34 cellular contexts compared by ENCODE assay signal in genomic region chr1:234502785-234503184, GRCh38. TPM values are rescaled to one million over a fixed set of nuclear protein-coding genes. Genes with fewer than 3 reads are reported as not detected.
A peak's percentile ranks its signal among the peaks of the same experiment; 100 is the strongest.
DNase-seq lines count a peak whose midpoint lies in the region; ATAC-seq, FAIRE-seq and TF ChIP-seq lines count a peak whose summit lies in the region.
"Had no signal": no experiment of that assay in that cellular context is flagged by ENCODE, and none has a peak within 500 bp of the region (broad histone marks: within the 10 kb centered on the region; RNA-seq: fewer than 3 reads in every experiment).

No MANE protein-coding gene starts in this region.

- H3K9ac ChIP-seq in liver (ENCODE audit: low read depth in 1 of 2, low read length in 2 of 2), result peak overlapping the region in 1 of 2 donors; percentile 48

- H3K4me3 Mint-ChIP-seq in T-helper 17 cell, result no peak overlapping the region
- H3K4me3 Mint-ChIP-seq: activated CD4-positive, alpha-beta T cell treated with anti-CD3 and anti-CD28 coated beads, Interleukin-2, amount 10 ng/mL, durations not matched to agents 24 days and 14 days; activated T-cell treated with anti-CD3 and anti-CD28 coated beads, Interleukin-2, amount 50 U/mL, for 4 hours; immature natural killer cell; naive thymus-derived CD4-positive, alpha-beta T cell; stimulated activated memory B cell treated with anti-CD40 and anti-IgM and Interleukin-4, amounts not matched to agents 10 μg/mL and 1 μg/mL and 100 μg/mL, for 72 hours had no signal

- H3K27me3 ChIP-seq in liver (ENCODE audit: control insufficient read depth in 4 of 4, insufficient read depth in 4 of 4, low read length in 3 of 4), result no peaks in the 10 kb centered on the region
- H3K27me3 ChIP-seq in small intestine (ENCODE audit: control insufficient read depth in 2 of 2, insufficient read depth in 2 of 2, low read length in 2 of 2), result no peaks in the 10 kb centered on the region
- H3K27me3 ChIP-seq: colonic mucosa, suprapubic skin had no signal

- peaks cover 14% of the 10 kb centered on the region for H3K4me1 ChIP-seq in HEK293 (ENCODE audit: control insufficient read depth, insufficient read depth, low read length)
- H3K4me1 ChIP-seq in liver (ENCODE audit: control insufficient read depth in 4 of 4, insufficient read depth in 4 of 4, low read length in 3 of 4), result peaks cover 9 to 47% (median 28%) of the 10 kb centered on the region in 4 donors
- H3K4me1 ChIP-seq in small intestine (ENCODE audit: control insufficient read depth in 2 of 2, insufficient read depth in 1 of 2, low read depth in 1 of 2, low read length in 1 of 2), result peaks cover 4 to 6% of the 10 kb centered on the region in 2 donors
- H3K4me1 ChIP-seq: colonic mucosa had no signal

- peaks cover 2% of the 10 kb centered on the region for H3K36me3 Mint-ChIP-seq in T-helper 17 cell (ENCODE audit: low read depth)
- H3K36me3 Mint-ChIP-seq: immature natural killer cell had no signal

- CTCF ChIA-PET in HEK293 (lab: Yijun Ruan, JAX), result interaction anchor here (1.6 kb wide), 1 partner anchor 581 kb away, joined by 6 read pairs; no protein-coding TSS in a partner anchor

- ATAC-seq in T-helper 17 cell, result no peak
- ATAC-seq: activated T-cell treated with anti-CD3 and anti-CD28 coated beads, Interleukin-2, amount 50 U/mL, for 4 hours; HCT116; naive thymus-derived CD4-positive, alpha-beta T cell; stimulated activated memory B cell treated with anti-CD40 and anti-IgM and Interleukin-4, amounts not matched to agents 10 μg/mL and 1 μg/mL and 100 μg/mL, for 72 hours had no signal

- in situ Hi-C loops in G401 (cut with HindIII; ENCODE audit: low sequenced_read_pairs), result loop anchor here (10.0 kb wide), 1 partner anchor 572 kb away; no protein-coding TSS in a partner anchor

- H3K4me3 ChIP-seq in HEK293 (ENCODE audit: low read depth, low read length) (no peak overlapping the region), liver (ENCODE audit: low read depth in 1 of 3, low read length in 3 of 3) (no peak overlapping the region), small intestine (ENCODE audit: low read depth in 1 of 2, low read length in 2 of 2) (no peak overlapping the region)
- H3K4me3 ChIP-seq: colonic mucosa, suprapubic skin had no signal

- H3K36me3 ChIP-seq in HEK293 (ENCODE audit: control insufficient read depth in 2 of 2, insufficient read depth in 1 of 2, low read length in 2 of 2) (no peaks in the 10 kb centered on the region), liver (ENCODE audit: control insufficient read depth in 4 of 4, insufficient read depth in 3 of 4, low read depth in 1 of 4, low read length in 3 of 4) (no peaks in the 10 kb centered on the region), small intestine (ENCODE audit: control insufficient read depth in 2 of 2, insufficient read depth in 2 of 2, low read length in 2 of 2) (no peaks in the 10 kb centered on the region)
- H3K36me3 ChIP-seq: colonic mucosa, suprapubic skin had no signal

- H3K27ac ChIP-seq in HEK293 (ENCODE audit: extremely low read depth, low read depth, low read length) (no peak overlapping the region), liver (ENCODE audit: low read depth in 1 of 2, low read length in 2 of 2) (peak overlapping the region; percentile 81 to 87), small intestine (ENCODE audit: low read depth in 1 of 2, low read length in 1 of 2) (peak overlapping the region; percentile 30 to 84)
- H3K27ac ChIP-seq: C4-2B, colonic mucosa, suprapubic skin had no signal

- TF ChIP-seq RAD21 in liver (IDR thresholded peaks at IDR 0.05), result peak; percentile 34 to 52

- POLR2A ChIA-PET in HEK293 (lab: Yijun Ruan, JAX), result no interaction called here

- H3K27me3 Mint-ChIP-seq in T-helper 17 cell, result peaks cover 9% of the 10 kb centered on the region
- H3K27me3 Mint-ChIP-seq: activated CD4-positive, alpha-beta T cell treated with anti-CD3 and anti-CD28 coated beads, Interleukin-2, amount 10 ng/mL, durations not matched to agents 24 days and 14 days; stimulated activated memory B cell treated with anti-CD40 and anti-IgM and Interleukin-4, amounts not matched to agents 10 μg/mL and 1 μg/mL and 100 μg/mL, for 72 hours had no signal

- H3K4me1 Mint-ChIP-seq in T-helper 17 cell, result peaks cover 5% of the 10 kb centered on the region

- no peak for DNase-seq in T-helper 17 cell
- peak; percentile 85 for DNase-seq in small intestine
- no peak for DNase-seq in NCI-H748 treated with DMSO at 0.1 percent for 48 hours (lab: John Stamatoyannopoulos, UW)
- DNase-seq in kidney glomerular epithelial cell (lab: John Stamatoyannopoulos, UW), result no peak
- no peak for DNase-seq in cerebellar cortex (ENCODE audit: low spot score)
- no peak for DNase-seq in G401 (ENCODE audit: low spot score)
- DNase-seq: activated CD4-positive, alpha-beta T cell treated with anti-CD3 and anti-CD28 coated beads, Interleukin-2, amount 10 ng/mL, durations not matched to agents 24 days and 14 days; activated naive CD4-positive, alpha-beta T cell; activated T-cell treated with anti-CD3 and anti-CD28 coated beads, Interleukin-2, amount 50 U/mL, for 4 hours; Caco-2; colonic mucosa; DMS79 treated with DMSO at 0.1 percent for 48 hours; effector memory CD4-positive, alpha-beta T cell; erythroblast; foreskin fibroblast; hippocampal formation; immature natural killer cell; KG1; naive thymus-derived CD4-positive, alpha-beta T cell; NCI-H1417; NCI-H2081 treated with DMSO at 0.1 percent for 48 hours; NCI-H226; NCI-H69; occipital lobe; stimulated activated CD4-positive, alpha-beta T cell treated with anti-CD3 and anti-CD28 coated beads, Interleukin-12 subunit alpha, Interleukin-12 subunit beta, amount 100 ng/mL, for 4 hours; stimulated activated CD4-positive, alpha-beta T cell treated with anti-CD3 and anti-CD28 coated beads, Interleukin-4, amount 100 ng/mL, for 1 hour had no signal

- peak overlapping the region; percentile 32 for H3K27ac Mint-ChIP-seq in T-helper 17 cell
- H3K27ac Mint-ChIP-seq: immature natural killer cell; stimulated activated memory B cell treated with anti-CD40 and anti-IgM and Interleukin-4, amounts not matched to agents 10 μg/mL and 1 μg/mL and 100 μg/mL, for 72 hours had no signal

- H3K9me3 ChIP-seq in HEK293 (ENCODE audit: control insufficient read depth, insufficient read depth, low read depth, low read length) (no peaks in the 10 kb centered on the region), T-helper 17 cell (ENCODE audit: control insufficient read depth, low read length, poor library complexity, severe bottlenecking) (no peaks in the 10 kb centered on the region), liver (ENCODE audit: control insufficient read depth in 4 of 4, low read length in 3 of 4) (no peaks in the 10 kb centered on the region), small intestine (ENCODE audit: control insufficient read depth, low read depth) (no peaks in the 10 kb centered on the region)
- H3K9me3 ChIP-seq: Caco-2, colonic mucosa, suprapubic skin had no signal

- no peak for FAIRE-seq in small intestine (lab: Jason Lieb, UNC)
- FAIRE-seq: GM18507, urothelium cell line had no signal

- TF ChIP-seq CTCF in HEK293 (tag by site-specific recombination; IDR thresholded peaks at IDR 0.05) (no peak), liver (IDR thresholded peaks at IDR 0.05; ENCODE audit: low read depth, low read length, missing input control) (no peak)

TF ChIP-seq in HEK293, 187 proteins besides CTCF, POLR2A, EP300 and RAD21:
- TF ChIP-seq, protein P1, sequence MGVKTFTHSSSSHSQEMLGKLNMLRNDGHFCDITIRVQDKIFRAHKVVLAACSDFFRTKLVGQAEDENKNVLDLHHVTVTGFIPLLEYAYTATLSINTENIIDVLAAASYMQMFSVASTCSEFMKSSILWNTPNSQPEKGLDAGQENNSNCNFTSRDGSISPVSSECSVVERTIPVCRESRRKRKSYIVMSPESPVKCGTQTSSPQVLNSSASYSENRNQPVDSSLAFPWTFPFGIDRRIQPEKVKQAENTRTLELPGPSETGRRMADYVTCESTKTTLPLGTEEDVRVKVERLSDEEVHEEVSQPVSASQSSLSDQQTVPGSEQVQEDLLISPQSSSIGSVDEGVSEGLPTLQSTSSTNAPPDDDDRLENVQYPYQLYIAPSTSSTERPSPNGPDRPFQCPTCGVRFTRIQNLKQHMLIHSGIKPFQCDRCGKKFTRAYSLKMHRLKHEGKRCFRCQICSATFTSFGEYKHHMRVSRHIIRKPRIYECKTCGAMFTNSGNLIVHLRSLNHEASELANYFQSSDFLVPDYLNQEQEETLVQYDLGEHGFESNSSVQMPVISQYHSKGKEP (tag by site-specific recombination; IDR thresholded peaks at IDR 0.05), result 0 out of 2 replicates have a peak, but pooled peaks have one; percentile 8
- TF ChIP-seq ZEB2 (tag by site-specific recombination; IDR thresholded peaks at IDR 0.05), result no peak
TF ChIP-seq in HEK293: peak in this region for 1.

TF ChIP-seq in liver, 16 proteins besides CTCF, POLR2A, EP300 and RAD21 (continues in another document):
- TF ChIP-seq FOXA1 (IDR thresholded peaks at IDR 0.05), result no peak
- peak; percentile 75 for TF ChIP-seq SP1 (IDR thresholded peaks at IDR 0.05)
- TF ChIP-seq HNF4G (IDR thresholded peaks at IDR 0.05), result peak; percentile 93
- TF ChIP-seq, protein P2, sequence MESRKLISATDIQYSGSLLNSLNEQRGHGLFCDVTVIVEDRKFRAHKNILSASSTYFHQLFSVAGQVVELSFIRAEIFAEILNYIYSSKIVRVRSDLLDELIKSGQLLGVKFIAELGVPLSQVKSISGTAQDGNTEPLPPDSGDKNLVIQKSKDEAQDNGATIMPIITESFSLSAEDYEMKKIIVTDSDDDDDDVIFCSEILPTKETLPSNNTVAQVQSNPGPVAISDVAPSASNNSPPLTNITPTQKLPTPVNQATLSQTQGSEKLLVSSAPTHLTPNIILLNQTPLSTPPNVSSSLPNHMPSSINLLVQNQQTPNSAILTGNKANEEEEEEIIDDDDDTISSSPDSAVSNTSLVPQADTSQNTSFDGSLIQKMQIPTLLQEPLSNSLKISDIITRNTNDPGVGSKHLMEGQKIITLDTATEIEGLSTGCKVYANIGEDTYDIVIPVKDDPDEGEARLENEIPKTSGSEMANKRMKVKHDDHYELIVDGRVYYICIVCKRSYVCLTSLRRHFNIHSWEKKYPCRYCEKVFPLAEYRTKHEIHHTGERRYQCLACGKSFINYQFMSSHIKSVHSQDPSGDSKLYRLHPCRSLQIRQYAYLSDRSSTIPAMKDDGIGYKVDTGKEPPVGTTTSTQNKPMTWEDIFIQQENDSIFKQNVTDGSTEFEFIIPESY (IDR thresholded peaks at IDR 0.05), result peak; percentile 36
- TF ChIP-seq NR2F2 (IDR thresholded peaks at IDR 0.05), result peak; percentile 87

RNA-seq across cellular contexts. Expression of gene TARBP1, which starts 23.8 kb away (rescaled TPM):
- total RNA-seq in T-helper 17 cell (10 to 100 TPM; 31.7 to 33.8 TPM), liver (10 to 100 TPM; 11.9 to 17.6 TPM)
- polyA plus RNA-seq in liver (1 to 10 TPM; 4.1 to 6.4 TPM), small intestine (10 to 100 TPM in 2 of 3 donors, 1 to 10 TPM in 1; 8.1 to 23.2 (median 15.7) TPM)
- 19.8 and 21.7 TPM in 2 replicates for total RNA-seq in G401 (2014; rRNA removed; shearing (Covaris generic))
